14 cellular contexts compared by ENCODE assay signal in genomic region chr7:1325246-1325645, GRCh38.
A peak's percentile ranks its signal among the peaks of the same experiment; 100 is the strongest.
DNase-seq lines count a peak whose midpoint lies in the region; ATAC-seq, FAIRE-seq and TF ChIP-seq lines count a peak whose summit lies in the region.
"Had no signal": no experiment of that assay in that cellular context is flagged by ENCODE, and none has a peak within 500 bp of the region (broad histone marks: within the 10 kb centered on the region; RNA-seq: fewer than 3 reads in every experiment).

No MANE protein-coding gene starts in this region.

- peaks cover 49% of the 10 kb centered on the region for H3K4me1 Mint-ChIP-seq in nephron progenitor cell
- H3K4me1 Mint-ChIP-seq: CD14-positive monocyte had no signal

- H3K27me3 ChIP-seq in WERI-Rb-1 (ENCODE audit: insufficient read depth, low read depth, severe bottlenecking): no peaks in the 10 kb centered on the region

- H3K27me3 Mint-ChIP-seq in nephron progenitor cell (ENCODE audit: low read depth, poor library complexity): peaks cover 6% of the 10 kb centered on the region

- TF ChIP-seq CTCF in WERI-Rb-1 (IDR thresholded peaks at IDR 0.05; ENCODE audit: low read depth, low read length): no peak
- no peak for TF ChIP-seq CTCF in nephron progenitor cell (IDR thresholded peaks at IDR 0.05)

- no peaks in the 10 kb centered on the region for H3K36me3 ChIP-seq in WERI-Rb-1

- no peaks in the 10 kb centered on the region for H3K9me3 ChIP-seq in WERI-Rb-1 (ENCODE audit: severe bottlenecking)
- H3K9me3 ChIP-seq: A549 had no signal

- DNase-seq in M059J (ENCODE audit: low read depth) (peak; percentile 9), WERI-Rb-1 (peak; percentile 8), nephron progenitor cell (peak; percentile 10), urothelium cell line (ENCODE audit: low spot score) (no peak)
- no peak for DNase-seq in stimulated activated CD4-positive, alpha-beta T cell treated with anti-CD3 and anti-CD28 coated beads, Interleukin-4, amount 100 ng/mL, for 4 hours
- DNase-seq: CD8-positive, alpha-beta T cell; COR-L47; DMS53; GF-D8; IMR-90 had no signal

- no peaks in the 10 kb centered on the region for H3K36me3 Mint-ChIP-seq in nephron progenitor cell (ENCODE audit: low read depth)
- H3K36me3 Mint-ChIP-seq: CD14-positive monocyte; CD8-positive, alpha-beta T cell had no signal

- no peak overlapping the region for H3K27ac Mint-ChIP-seq in nephron progenitor cell
- H3K27ac Mint-ChIP-seq: CD14-positive monocyte; CD8-positive, alpha-beta T cell had no signal

- peak; percentile 50 for FAIRE-seq in urothelium cell line (lab: Jason Lieb, UNC)
- FAIRE-seq: A549, D721Med had no signal

- H3K4me3 Mint-ChIP-seq in nephron progenitor cell: no peak overlapping the region
- H3K4me3 Mint-ChIP-seq: CD14-positive monocyte; CD8-positive, alpha-beta T cell had no signal

- ATAC-seq in HG03159 (IDR thresholded peaks at IDR 0.05; ENCODE audit: unreplicated experiment): no peak
- ATAC-seq: CD8-positive, alpha-beta T cell had no signal

- no peak overlapping the region for H3K4me3 ChIP-seq in WERI-Rb-1 (ENCODE audit: low read depth, low read length)
- H3K4me3 ChIP-seq: A549 had no signal

- no peak overlapping the region for H3K27ac ChIP-seq in WERI-Rb-1
- H3K27ac ChIP-seq: A549 had no signal

- peaks cover 8% of the 10 kb centered on the region for H3K9me3 Mint-ChIP-seq in nephron progenitor cell
- H3K9me3 Mint-ChIP-seq: CD8-positive, alpha-beta T cell had no signal

Comparison
In these comparisons a context has a peak if more than half of its experiments do, and no peak if none do; other contexts are left out.
1. DNase-seq: peak in M059J (single experiment), WERI-Rb-1 (single experiment) and nephron progenitor cell (single experiment); none in urothelium cell line (single experiment) and stimulated activated CD4-positive, alpha-beta T cell treated with anti-CD3 and anti-CD28 coated beads, Interleukin-4, amount 100 ng/mL, for 4 hours (0 of 2).